ENCODE assay signal across 15 cellular contexts in the genomic region with DNA sequence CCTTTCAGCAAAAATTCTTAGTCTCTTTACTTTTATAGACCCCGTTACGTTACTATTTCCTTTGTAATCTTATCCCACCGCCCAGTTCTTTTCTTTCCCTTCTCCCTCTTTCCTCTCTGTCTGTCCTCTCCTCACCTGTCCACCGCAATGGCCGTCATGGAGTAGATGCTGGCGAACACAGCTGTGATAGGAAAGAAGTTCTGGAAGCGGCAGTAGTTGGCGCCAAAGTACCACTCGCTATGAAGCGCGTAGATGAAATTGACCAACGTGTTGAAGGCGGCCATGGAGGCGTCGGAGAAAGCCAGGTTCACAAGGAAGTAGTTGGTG. TPM values are rescaled to one million over a fixed set of nuclear protein-coding genes. Genes with fewer than 3 reads are reported as not detected.
DNase-seq lines count a peak whose midpoint lies in the region; ATAC-seq and TF ChIP-seq lines count a peak whose summit lies in the region.
"Had no signal": no experiment of that assay in that cellular context is flagged by ENCODE, and none has a peak within 500 bp of the region (broad histone marks: within the 10 kb centered on the region; RNA-seq: fewer than 3 reads in every experiment).

No MANE protein-coding gene starts in this region.

- peak; percentile 14 for DNase-seq in LHCN-M2 (ENCODE audit: low read depth)
- peak; percentile 42 for DNase-seq in WTC11 (ENCODE audit: low spot score)
- DNase-seq in renal cortical epithelial cell (ENCODE audit: low read depth): peak; percentile 1
- no peak for DNase-seq in activated CD8-positive, alpha-beta T cell treated with anti-CD3 and anti-CD28 coated beads for 36 hours
- no peak for DNase-seq in HuH-7 (ENCODE audit: low spot score)
- no peak for DNase-seq in midbrain (lab: John Stamatoyannopoulos, UW)
- no peak for DNase-seq in globus pallidus (ENCODE audit: low spot score)
- DNase-seq: CD4-positive, alpha-beta T cell; dermis blood vessel endothelial cell; NCI-H2081; RPMI8226 had no signal

- no peaks in the 10 kb centered on the region for H3K36me3 Mint-ChIP-seq in WTC11
- H3K36me3 Mint-ChIP-seq in activated CD8-positive, alpha-beta T cell treated with anti-CD3 and anti-CD28 coated beads for 36 hours (ENCODE audit: low read depth): no peaks in the 10 kb centered on the region
- H3K36me3 Mint-ChIP-seq: activated naive CD8-positive, alpha-beta T cell had no signal

- intact Hi-C loops in activated CD8-positive, alpha-beta T cell treated with anti-CD3 and anti-CD28 coated beads for 36 hours (cut with micrococcal nuclease): no loop called here

- no peak for TF ChIP-seq CTCF in WTC11 (IDR thresholded peaks at IDR 0.05)
- no peak for TF ChIP-seq CTCF in activated CD8-positive, alpha-beta T cell treated with anti-CD3 and anti-CD28 coated beads for 36 hours (IDR thresholded peaks at IDR 0.05)

- peaks cover 28% of the 10 kb centered on the region for H3K27me3 Mint-ChIP-seq in WTC11 (ENCODE audit: low read depth)
- H3K27me3 Mint-ChIP-seq in activated CD8-positive, alpha-beta T cell treated with anti-CD3 and anti-CD28 coated beads for 36 hours: peaks cover 13% of the 10 kb centered on the region

- H3K9me3 Mint-ChIP-seq in WTC11: no peaks in the 10 kb centered on the region
- peaks cover 4% of the 10 kb centered on the region for H3K9me3 Mint-ChIP-seq in activated CD8-positive, alpha-beta T cell treated with anti-CD3 and anti-CD28 coated beads for 36 hours
- H3K9me3 Mint-ChIP-seq: CD4-positive, alpha-beta T cell had no signal

- H3K4me1 Mint-ChIP-seq in WTC11: peaks cover 14% of the 10 kb centered on the region
- H3K4me1 Mint-ChIP-seq in activated CD8-positive, alpha-beta T cell treated with anti-CD3 and anti-CD28 coated beads for 36 hours (ENCODE audit: low read depth): no peaks in the 10 kb centered on the region

- no peak overlapping the region for H3K27ac Mint-ChIP-seq in WTC11
- H3K27ac Mint-ChIP-seq in activated CD8-positive, alpha-beta T cell treated with anti-CD3 and anti-CD28 coated beads for 36 hours: no peak overlapping the region
- H3K27ac Mint-ChIP-seq: activated naive CD8-positive, alpha-beta T cell; CD4-positive, alpha-beta T cell had no signal

- POLR2A ChIA-PET in WTC11 (lab: Charles Lee): no interaction called here
- POLR2A ChIA-PET in activated CD8-positive, alpha-beta T cell treated with anti-CD3 and anti-CD28 coated beads for 36 hours (lab: Charles Lee): no interaction called here

- peak overlapping the region; percentile 64 for H3K4me3 ChIP-seq in iPS-18c (ENCODE audit: insufficient read depth, low read depth, low read length)

- peak; percentile 59 for ATAC-seq in WTC11
- ATAC-seq in activated CD8-positive, alpha-beta T cell treated with anti-CD3 and anti-CD28 coated beads for 36 hours: no peak

- peak overlapping the region; percentile 78 for H3K4me3 Mint-ChIP-seq in WTC11
- H3K4me3 Mint-ChIP-seq in activated CD8-positive, alpha-beta T cell treated with anti-CD3 and anti-CD28 coated beads for 36 hours: no peak overlapping the region
- H3K4me3 Mint-ChIP-seq: activated naive CD8-positive, alpha-beta T cell; CD4-positive, alpha-beta T cell had no signal

- CTCF ChIA-PET in WTC11 (lab: Charles Lee): interaction anchor here (1.5 kb wide), 1 partner anchor 687 kb away, joined by 4 read pairs; no protein-coding TSS in a partner anchor
- CTCF ChIA-PET in activated CD8-positive, alpha-beta T cell treated with anti-CD3 and anti-CD28 coated beads for 36 hours (lab: Charles Lee): no interaction called here

- no peaks in the 10 kb centered on the region for H3K9me3 ChIP-seq in iPS-18c (ENCODE audit: control insufficient read depth, insufficient read depth, low read length)
- H3K9me3 ChIP-seq: neutrophil had no signal

TF ChIP-seq in WTC11, 78 proteins besides CTCF, POLR2A, EP300 and RAD21 (continues in another document):
- TF ChIP-seq, protein P1, sequence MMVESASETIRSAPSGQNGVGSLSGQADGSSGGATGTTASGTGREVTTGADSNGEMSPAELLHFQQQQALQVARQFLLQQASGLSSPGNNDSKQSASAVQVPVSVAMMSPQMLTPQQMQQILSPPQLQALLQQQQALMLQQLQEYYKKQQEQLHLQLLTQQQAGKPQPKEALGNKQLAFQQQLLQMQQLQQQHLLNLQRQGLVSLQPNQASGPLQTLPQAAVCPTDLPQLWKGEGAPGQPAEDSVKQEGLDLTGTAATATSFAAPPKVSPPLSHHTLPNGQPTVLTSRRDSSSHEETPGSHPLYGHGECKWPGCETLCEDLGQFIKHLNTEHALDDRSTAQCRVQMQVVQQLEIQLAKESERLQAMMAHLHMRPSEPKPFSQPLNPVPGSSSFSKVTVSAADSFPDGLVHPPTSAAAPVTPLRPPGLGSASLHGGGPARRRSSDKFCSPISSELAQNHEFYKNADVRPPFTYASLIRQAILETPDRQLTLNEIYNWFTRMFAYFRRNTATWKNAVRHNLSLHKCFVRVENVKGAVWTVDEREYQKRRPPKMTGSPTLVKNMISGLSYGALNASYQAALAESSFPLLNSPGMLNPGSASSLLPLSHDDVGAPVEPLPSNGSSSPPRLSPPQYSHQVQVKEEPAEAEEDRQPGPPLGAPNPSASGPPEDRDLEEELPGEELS (CRISPR knock-in tag; IDR thresholded peaks at IDR 0.05): 0 out of 2 replicates have a peak, but pooled peaks have one; percentile 7
- no peak for TF ChIP-seq MYBL2 (CRISPR knock-in tag; IDR thresholded peaks at IDR 0.05)
- TF ChIP-seq, protein P2, sequence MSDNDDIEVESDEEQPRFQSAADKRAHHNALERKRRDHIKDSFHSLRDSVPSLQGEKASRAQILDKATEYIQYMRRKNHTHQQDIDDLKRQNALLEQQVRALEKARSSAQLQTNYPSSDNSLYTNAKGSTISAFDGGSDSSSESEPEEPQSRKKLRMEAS (CRISPR knock-in tag; IDR thresholded peaks at IDR 0.05): peak; percentile 72; the same call in 1 of the 2 replicates
- 0 out of 2 replicates have a peak, but pooled peaks have one; percentile 49 for TF ChIP-seq PRRX2 (CRISPR knock-in tag; IDR thresholded peaks at IDR 0.05)
- TF ChIP-seq, protein P3, sequence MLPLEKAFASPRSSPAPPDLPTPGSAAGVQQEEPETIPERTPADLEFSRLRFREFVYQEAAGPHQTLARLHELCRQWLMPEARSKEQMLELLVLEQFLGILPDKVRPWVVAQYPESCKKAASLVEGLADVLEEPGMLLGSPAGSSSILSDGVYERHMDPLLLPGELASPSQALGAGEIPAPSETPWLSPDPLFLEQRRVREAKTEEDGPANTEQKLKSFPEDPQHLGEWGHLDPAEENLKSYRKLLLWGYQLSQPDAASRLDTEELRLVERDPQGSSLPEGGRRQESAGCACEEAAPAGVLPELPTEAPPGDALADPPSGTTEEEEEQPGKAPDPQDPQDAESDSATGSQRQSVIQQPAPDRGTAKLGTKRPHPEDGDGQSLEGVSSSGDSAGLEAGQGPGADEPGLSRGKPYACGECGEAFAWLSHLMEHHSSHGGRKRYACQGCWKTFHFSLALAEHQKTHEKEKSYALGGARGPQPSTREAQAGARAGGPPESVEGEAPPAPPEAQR (CRISPR knock-in tag; IDR thresholded peaks at IDR 0.05): peak; percentile 38; the same call in 1 of the 2 replicates
- TF ChIP-seq ETV6 (CRISPR knock-in tag; IDR thresholded peaks at IDR 0.05): peak; percentile 82; the same call in 1 of the 2 replicates
- TF ChIP-seq, protein P4, sequence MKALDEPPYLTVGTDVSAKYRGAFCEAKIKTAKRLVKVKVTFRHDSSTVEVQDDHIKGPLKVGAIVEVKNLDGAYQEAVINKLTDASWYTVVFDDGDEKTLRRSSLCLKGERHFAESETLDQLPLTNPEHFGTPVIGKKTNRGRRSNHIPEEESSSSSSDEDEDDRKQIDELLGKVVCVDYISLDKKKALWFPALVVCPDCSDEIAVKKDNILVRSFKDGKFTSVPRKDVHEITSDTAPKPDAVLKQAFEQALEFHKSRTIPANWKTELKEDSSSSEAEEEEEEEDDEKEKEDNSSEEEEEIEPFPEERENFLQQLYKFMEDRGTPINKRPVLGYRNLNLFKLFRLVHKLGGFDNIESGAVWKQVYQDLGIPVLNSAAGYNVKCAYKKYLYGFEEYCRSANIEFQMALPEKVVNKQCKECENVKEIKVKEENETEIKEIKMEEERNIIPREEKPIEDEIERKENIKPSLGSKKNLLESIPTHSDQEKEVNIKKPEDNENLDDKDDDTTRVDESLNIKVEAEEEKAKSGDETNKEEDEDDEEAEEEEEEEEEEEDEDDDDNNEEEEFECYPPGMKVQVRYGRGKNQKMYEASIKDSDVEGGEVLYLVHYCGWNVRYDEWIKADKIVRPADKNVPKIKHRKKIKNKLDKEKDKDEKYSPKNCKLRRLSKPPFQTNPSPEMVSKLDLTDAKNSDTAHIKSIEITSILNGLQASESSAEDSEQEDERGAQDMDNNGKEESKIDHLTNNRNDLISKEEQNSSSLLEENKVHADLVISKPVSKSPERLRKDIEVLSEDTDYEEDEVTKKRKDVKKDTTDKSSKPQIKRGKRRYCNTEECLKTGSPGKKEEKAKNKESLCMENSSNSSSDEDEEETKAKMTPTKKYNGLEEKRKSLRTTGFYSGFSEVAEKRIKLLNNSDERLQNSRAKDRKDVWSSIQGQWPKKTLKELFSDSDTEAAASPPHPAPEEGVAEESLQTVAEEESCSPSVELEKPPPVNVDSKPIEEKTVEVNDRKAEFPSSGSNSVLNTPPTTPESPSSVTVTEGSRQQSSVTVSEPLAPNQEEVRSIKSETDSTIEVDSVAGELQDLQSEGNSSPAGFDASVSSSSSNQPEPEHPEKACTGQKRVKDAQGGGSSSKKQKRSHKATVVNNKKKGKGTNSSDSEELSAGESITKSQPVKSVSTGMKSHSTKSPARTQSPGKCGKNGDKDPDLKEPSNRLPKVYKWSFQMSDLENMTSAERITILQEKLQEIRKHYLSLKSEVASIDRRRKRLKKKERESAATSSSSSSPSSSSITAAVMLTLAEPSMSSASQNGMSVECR (CRISPR knock-in tag; IDR thresholded peaks at IDR 0.05; ENCODE audit: borderline replicate concordance): peak; percentile 27; the same call in 1 of the 2 replicates

RNA-seq across cellular contexts. Expression of a gene that starts 0.8 kb away (rescaled TPM):
- total RNA-seq in LHCN-M2 (2014; rRNA removed): 0.06 and 0.17 TPM in 2 replicates
- not detected for polyA plus RNA-seq in LHCN-M2 (2012)
- 2.7 TPM in 3 replicates for total RNA-seq in WTC11 (2021)
- not detected in 2 replicates for total RNA-seq in renal cortical epithelial cell
- not detected for total RNA-seq in activated CD8-positive, alpha-beta T cell treated with anti-CD3 and anti-CD28 coated beads for 36 hours
- total RNA-seq: activated CD8-positive, alpha-beta memory T cell treated with anti-CD3 and anti-CD28 coated beads for 36 hours; CD4-positive, alpha-beta T cell; dermis blood vessel endothelial cell had no signal

Comparison
In these comparisons a context has a peak if more than half of its experiments do, and no peak if none do; other contexts are left out.
1. DNase-seq: peak in LHCN-M2 (single experiment), WTC11 (single experiment) and renal cortical epithelial cell (single experiment); none in activated CD8-positive, alpha-beta T cell treated with anti-CD3 and anti-CD28 coated beads for 36 hours (single experiment), HuH-7 (single experiment), midbrain (single experiment) and globus pallidus (single experiment).